In the genomic region with DNA sequence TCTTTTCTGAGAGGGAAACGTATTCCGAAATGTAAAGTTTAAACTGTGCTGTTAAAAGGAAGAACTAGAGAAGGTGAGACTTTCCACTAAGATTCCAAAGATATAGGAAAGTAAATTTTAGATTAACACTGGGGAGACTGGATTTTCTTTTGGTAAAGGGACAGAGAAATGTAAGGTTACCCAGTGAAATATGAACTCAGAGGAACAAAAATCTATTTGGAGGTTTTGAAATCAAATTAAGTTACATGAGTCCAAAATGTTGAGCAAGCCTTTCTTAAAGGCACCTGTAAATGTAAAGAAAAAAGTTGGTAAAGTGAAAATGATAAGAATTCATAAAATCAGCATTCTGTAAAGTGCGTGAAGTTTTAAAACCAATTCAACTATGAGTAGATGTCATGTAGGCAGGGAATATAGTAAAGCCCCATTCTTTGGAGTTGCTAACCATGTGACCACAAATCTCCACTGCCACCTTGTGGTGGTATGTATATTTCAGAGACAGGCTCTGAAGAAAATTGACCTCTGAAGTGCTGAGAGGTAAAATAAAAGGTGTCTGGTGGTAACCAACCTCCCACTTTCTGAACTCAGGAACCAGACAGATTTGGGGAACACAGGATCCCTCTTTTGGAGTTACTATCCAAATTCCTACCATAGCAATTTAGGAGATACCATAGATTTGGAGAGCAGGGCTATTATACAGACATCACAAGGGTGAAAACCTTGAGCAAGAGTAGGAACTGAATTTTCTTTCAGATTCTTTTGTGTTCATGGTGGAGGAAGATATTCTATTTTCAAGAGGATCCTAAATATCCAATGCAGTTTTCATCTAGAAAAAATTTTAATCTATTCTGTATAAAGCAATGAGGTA, we compare ENCODE assay signal across 8 cellular contexts.
A peak's percentile ranks its signal among the peaks of the same experiment; 100 is the strongest.
DNase-seq lines count a peak whose midpoint lies in the region; ATAC-seq, FAIRE-seq and TF ChIP-seq lines count a peak whose summit lies in the region.

No MANE protein-coding gene starts in this region.

- CTCF ChIA-PET in MCF 10A (lab: Yijun Ruan, JAX) = interaction anchor here (0.6 to 3.0 kb wide), 11 partner anchors 8 to 582 kb away, joined by 3 to 22 read pairs (median 3); no protein-coding TSS in a partner anchor

- peak; percentile 55 for TF ChIP-seq CTCF in MCF 10A (IDR thresholded peaks at IDR 0.05; ENCODE audit: unreplicated experiment)

- H3K4me1 Mint-ChIP-seq in MCF 10A (ENCODE audit: insufficient read depth, unreplicated experiment) = no peaks in the 10 kb centered on the region

- DNase-seq in COLO668 (lab: John Stamatoyannopoulos, UW; ENCODE audit: unreplicated experiment) (peak; percentile 28), NCI-H69 (lab: John Stamatoyannopoulos, UW) (peak; percentile 81), MCF 10A (ENCODE audit: unreplicated experiment) (peak; percentile 68), kidney glomerular epithelial cell (lab: John Stamatoyannopoulos, UW) (peak; percentile 36), urothelium cell line (ENCODE audit: low spot score) (peak; percentile 40), mesenteric fat pad (ENCODE audit: low spot score) (no peak)

- POLR2A ChIA-PET in MCF 10A (lab: Yijun Ruan, JAX) = no interaction called here

- H3K36me3 Mint-ChIP-seq in MCF 10A (ENCODE audit: insufficient read depth, unreplicated experiment) = no peaks in the 10 kb centered on the region

- H3K27ac Mint-ChIP-seq in MCF 10A (ENCODE audit: low read depth, unreplicated experiment) = no peak overlapping the region

- H3K27me3 Mint-ChIP-seq in MCF 10A (ENCODE audit: insufficient read depth, unreplicated experiment) = peaks cover 92% of the 10 kb centered on the region

- intact Hi-C loops in MCF 10A (cut with micrococcal nuclease) = loop anchor here (1.0 to 10.0 kb wide), 2 partner anchors 217 to 1390 kb away; no protein-coding TSS in a partner anchor

- H3K4me3 Mint-ChIP-seq in MCF 10A (ENCODE audit: unreplicated experiment) = no peak overlapping the region

- FAIRE-seq in urothelium cell line (lab: Jason Lieb, UNC) = no peak

- no TSS peak for BruUV-seq in MCF 10A (replicated peaks; lab: Mats Ljungman, UMichigan)

- ATAC-seq in GM19023 (IDR thresholded peaks at IDR 0.05; ENCODE audit: unreplicated experiment) = peak; percentile 80
- peak; percentile 72 for ATAC-seq in HG03442 (IDR thresholded peaks at IDR 0.05; ENCODE audit: unreplicated experiment)

- peaks cover 8% of the 10 kb centered on the region for H3K9me3 Mint-ChIP-seq in MCF 10A (ENCODE audit: unreplicated experiment)
